1 cellular context compared by ENCODE assay signal in the genomic region with DNA sequence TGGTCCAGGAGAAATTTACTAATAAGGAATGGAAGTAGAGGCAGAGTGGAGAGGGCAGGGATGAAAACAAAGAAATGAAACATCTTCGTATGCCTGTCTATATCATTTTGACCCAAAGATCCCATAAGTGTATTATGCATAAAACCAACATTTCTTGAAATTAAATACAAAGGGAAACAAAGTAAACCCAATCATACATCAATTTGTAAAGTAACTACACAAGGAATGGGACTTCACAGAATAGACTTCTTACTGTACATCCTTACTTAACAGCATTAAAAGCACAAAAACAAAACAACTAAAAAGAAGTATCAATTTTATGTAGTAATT.
TF ChIP-seq lines count a peak whose summit lies in the region.

No MANE protein-coding gene starts in this region.

TF ChIP-seq in IMR-90, 13 proteins besides CTCF, POLR2A, EP300 and RAD21:
- TF ChIP-seq CEBPB (IDR thresholded peaks at IDR 0.05; ENCODE audit: low read depth, low read length) (no peak), MAFK (IDR thresholded peaks at IDR 0.05; ENCODE audit: low read depth, low read length) (no peak), NFE2L2 (IDR thresholded peaks at IDR 0.05; ENCODE audit: low read depth, low read length) (no peak), SMC3 (IDR thresholded peaks at IDR 0.05; ENCODE audit: low read depth, low read length) (no peak), MXI1 (IDR thresholded peaks at IDR 0.05; ENCODE audit: borderline replicate concordance, low read depth, low read length) (no peak)
- TF ChIP-seq, protein P1, sequence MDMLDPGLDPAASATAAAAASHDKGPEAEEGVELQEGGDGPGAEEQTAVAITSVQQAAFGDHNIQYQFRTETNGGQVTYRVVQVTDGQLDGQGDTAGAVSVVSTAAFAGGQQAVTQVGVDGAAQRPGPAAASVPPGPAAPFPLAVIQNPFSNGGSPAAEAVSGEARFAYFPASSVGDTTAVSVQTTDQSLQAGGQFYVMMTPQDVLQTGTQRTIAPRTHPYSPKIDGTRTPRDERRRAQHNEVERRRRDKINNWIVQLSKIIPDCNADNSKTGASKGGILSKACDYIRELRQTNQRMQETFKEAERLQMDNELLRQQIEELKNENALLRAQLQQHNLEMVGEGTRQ (IDR thresholded peaks at IDR 0.05; ENCODE audit: low read depth, low read length) = no peak
